10 cellular contexts compared by ENCODE assay signal in genomic region chr12:100058482-100059029, GRCh38.
DNase-seq lines count a peak whose midpoint lies in the region; ATAC-seq lines count a peak whose summit lies in the region.
"Had no signal": no experiment of that assay in that cellular context is flagged by ENCODE, and none has a peak within 500 bp of the region (broad histone marks: within the 10 kb centered on the region; RNA-seq: fewer than 3 reads in every experiment).

No MANE protein-coding gene starts in this region.

- peaks cover 11% of the 10 kb centered on the region for H3K4me1 Mint-ChIP-seq in activated T-cell treated with anti-CD3 and anti-CD28 coated beads, Interleukin-2, amount 50 U/mL, for 72 hours (ENCODE audit: low read depth)
- H3K4me1 Mint-ChIP-seq in effector memory CD8-positive, alpha-beta T cell (ENCODE audit: low read depth in 2 of 2), result no peaks in the 10 kb centered on the region
- peaks cover 10% of the 10 kb centered on the region for H3K4me1 Mint-ChIP-seq in stimulated activated memory B cell treated with anti-CD40 and anti-IgM and Interleukin-4, amounts not matched to agents 10 μg/mL and 1 μg/mL and 100 μg/mL, for 72 hours
- H3K4me1 Mint-ChIP-seq: B cell had no signal

- H3K9me3 Mint-ChIP-seq in activated T-cell treated with anti-CD3 and anti-CD28 coated beads, Interleukin-2, amount 50 U/mL, for 72 hours, result no peaks in the 10 kb centered on the region
- H3K9me3 Mint-ChIP-seq in effector memory CD8-positive, alpha-beta T cell, result no peaks in the 10 kb centered on the region
- H3K9me3 Mint-ChIP-seq in stimulated activated memory B cell treated with anti-CD40 and anti-IgM and Interleukin-4, amounts not matched to agents 10 μg/mL and 1 μg/mL and 100 μg/mL, for 72 hours, result no peaks in the 10 kb centered on the region

- ATAC-seq in activated T-cell treated with anti-CD3 and anti-CD28 coated beads, Interleukin-2, amount 50 U/mL, for 72 hours (replicated peaks in 1 of 2), result no peak
- ATAC-seq in effector memory CD8-positive, alpha-beta T cell (replicated peaks), result no peak
- no peak for ATAC-seq in stimulated activated memory B cell treated with anti-CD40 and anti-IgM and Interleukin-4, amounts not matched to agents 10 μg/mL and 1 μg/mL and 100 μg/mL, for 72 hours
- no peak for ATAC-seq in GM21360 (IDR thresholded peaks at IDR 0.05; ENCODE audit: unreplicated experiment)

- DNase-seq in activated T-cell treated with anti-CD3 and anti-CD28 coated beads, Interleukin-2, amount 50 U/mL, for 72 hours, result no peak
- DNase-seq in activated T-cell treated with anti-CD3 and anti-CD28 coated beads, Interleukin-2, amount 50 U/mL, for 1 hour, result no peak
- DNase-seq in HuH-7 (ENCODE audit: low spot score) (peak; percentile 5), cerebellar nuclear complex (lab: John Stamatoyannopoulos, UW) (no peak), activated gamma-delta T cell treated with Interleukin-2 at 50 U/mL for 16 hours (no peak)
- no peak for DNase-seq in effector memory CD8-positive, alpha-beta T cell
- DNase-seq: activated CD8-positive, alpha-beta memory T cell treated with anti-CD3 and anti-CD28 coated beads, Interleukin-2, amount 50 U/mL, for 4 hours had no signal

- H3K4me3 Mint-ChIP-seq in activated T-cell treated with anti-CD3 and anti-CD28 coated beads, Interleukin-2, amount 50 U/mL, for 72 hours, result no peak overlapping the region
- H3K4me3 Mint-ChIP-seq in effector memory CD8-positive, alpha-beta T cell, result no peak overlapping the region
- no peak overlapping the region for H3K4me3 Mint-ChIP-seq in stimulated activated memory B cell treated with anti-CD40 and anti-IgM and Interleukin-4, amounts not matched to agents 10 μg/mL and 1 μg/mL and 100 μg/mL, for 72 hours
- H3K4me3 Mint-ChIP-seq: B cell had no signal

- no peaks in the 10 kb centered on the region for H3K27me3 Mint-ChIP-seq in activated T-cell treated with anti-CD3 and anti-CD28 coated beads, Interleukin-2, amount 50 U/mL, for 72 hours (ENCODE audit: low read depth)
- H3K27me3 Mint-ChIP-seq in effector memory CD8-positive, alpha-beta T cell, result no peaks in the 10 kb centered on the region
- H3K27me3 Mint-ChIP-seq in stimulated activated memory B cell treated with anti-CD40 and anti-IgM and Interleukin-4, amounts not matched to agents 10 μg/mL and 1 μg/mL and 100 μg/mL, for 72 hours, result no peaks in the 10 kb centered on the region
- H3K27me3 Mint-ChIP-seq: B cell had no signal

- H3K27ac Mint-ChIP-seq in activated T-cell treated with anti-CD3 and anti-CD28 coated beads, Interleukin-2, amount 50 U/mL, for 72 hours, result peak overlapping the region; percentile 54
- peak overlapping the region; percentile 20 to 33 for H3K27ac Mint-ChIP-seq in effector memory CD8-positive, alpha-beta T cell
- H3K27ac Mint-ChIP-seq in stimulated activated memory B cell treated with anti-CD40 and anti-IgM and Interleukin-4, amounts not matched to agents 10 μg/mL and 1 μg/mL and 100 μg/mL, for 72 hours, result peak overlapping the region; percentile 30
- H3K27ac Mint-ChIP-seq: B cell had no signal

- H3K36me3 Mint-ChIP-seq in activated T-cell treated with anti-CD3 and anti-CD28 coated beads, Interleukin-2, amount 50 U/mL, for 72 hours (ENCODE audit: insufficient read depth in 2 of 2), result peaks cover 11 to 19% of the 10 kb centered on the region in 2 donors
- peaks cover 53% of the 10 kb centered on the region for H3K36me3 Mint-ChIP-seq in effector memory CD8-positive, alpha-beta T cell (ENCODE audit: insufficient read depth)
- H3K36me3 Mint-ChIP-seq in stimulated activated memory B cell treated with anti-CD40 and anti-IgM and Interleukin-4, amounts not matched to agents 10 μg/mL and 1 μg/mL and 100 μg/mL, for 72 hours, result peaks cover 67% of the 10 kb centered on the region
